Comparison of ENCODE assay signal across 8 cellular contexts in the genomic region with DNA sequence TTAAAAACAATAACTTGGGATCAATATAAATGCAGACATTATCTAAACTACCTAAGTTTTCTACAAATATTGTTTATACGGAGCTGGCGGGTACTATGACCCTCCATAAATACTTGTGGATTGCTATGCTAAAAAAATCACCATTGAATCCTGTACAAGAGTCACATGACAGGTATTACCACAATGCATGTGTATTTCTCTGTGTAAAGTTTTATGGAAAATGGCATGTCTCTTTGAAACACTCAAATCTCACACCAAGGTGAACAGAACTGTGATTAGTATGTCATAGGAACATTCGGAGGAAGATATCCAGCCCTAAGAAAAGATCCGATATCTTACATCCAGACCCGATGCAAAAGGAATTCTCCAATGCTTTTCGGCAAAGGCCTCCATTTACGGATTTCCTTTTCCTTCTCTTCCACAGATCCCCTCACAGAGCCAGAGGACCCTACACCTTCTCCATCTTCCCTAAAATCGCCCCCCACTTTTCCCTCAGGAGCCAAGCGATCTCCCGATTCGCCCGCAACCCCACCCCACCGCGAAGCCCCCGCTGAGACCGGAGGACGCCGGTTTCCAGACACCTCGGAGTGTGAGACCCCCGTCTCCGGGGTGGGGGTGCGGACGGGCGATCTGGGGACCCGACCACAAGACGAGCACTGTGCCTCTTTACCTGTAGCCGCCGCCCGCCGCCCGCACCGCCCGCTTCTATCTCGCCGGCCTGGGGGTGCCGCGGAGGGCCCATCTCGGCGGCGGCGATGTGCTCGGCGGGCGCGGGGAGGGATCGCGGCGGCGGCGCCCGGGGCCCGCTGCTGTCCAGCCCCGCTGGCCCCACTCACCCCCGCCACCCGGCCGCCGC. TPM values are rescaled to one million over a fixed set of nuclear protein-coding genes. Genes with fewer than 3 reads are reported as not detected.
DNase-seq lines count a peak whose midpoint lies in the region; TF ChIP-seq lines count a peak whose summit lies in the region.

No MANE protein-coding gene starts in this region.

- peaks cover 37% of the 10 kb centered on the region for H3K36me3 ChIP-seq in KOPT-K1 (ENCODE audit: insufficient read depth, low read length)
- peaks cover 0 to 6% of the 10 kb centered on the region in 2 donors for H3K36me3 ChIP-seq in vagina

- H3K4me1 ChIP-seq in vagina, result peaks cover 21% of the 10 kb centered on the region

- intact Hi-C loops in vagina (cut with DNase I), result loop anchor here (5.0 kb wide), 1 partner anchor 66 kb away; the partner anchor contains the start of gene UGGT1

- no peaks in the 10 kb centered on the region for H3K9me3 Mint-ChIP-seq in activated naive CD4-positive, alpha-beta T cell treated with anti-CD3 and anti-CD28 coated beads, Interleukin-2, amount 50 U/mL, for 24 hours
- H3K9me3 Mint-ChIP-seq in mesothelial cell of epicardium, result peaks cover 2% of the 10 kb centered on the region

- H3K27ac Mint-ChIP-seq in activated naive CD4-positive, alpha-beta T cell treated with anti-CD3 and anti-CD28 coated beads, Interleukin-2, amount 50 U/mL, for 24 hours, result peak overlapping the region; percentile 92
- H3K27ac Mint-ChIP-seq in mesothelial cell of epicardium, result peak overlapping the region; percentile 92

- H3K4me3 ChIP-seq in vagina, result peak overlapping the region; percentile 59 to 98

- no peak for DNase-seq in activated naive CD4-positive, alpha-beta T cell (lab: John Stamatoyannopoulos, UW)
- peak; percentile 0 for DNase-seq in central memory CD4-positive, alpha-beta T cell
- DNase-seq in mesothelial cell of epicardium (ENCODE audit: low spot score in 2 of 2, unreplicated experiment in 2 of 2) (no peak), vagina (ENCODE audit: extremely low spot score in 2 of 2) (peak in 1 of 2 donors; percentile 89), GF-D8 (lab: John Stamatoyannopoulos, UW) (no peak), cerebellar nuclear complex (lab: John Stamatoyannopoulos, UW) (no peak)

- H3K9me3 ChIP-seq in KOPT-K1 (ENCODE audit: insufficient read depth, low read length, poor library complexity, severe bottlenecking) (peaks cover 3% of the 10 kb centered on the region), vagina (no peaks in the 10 kb centered on the region)

- H3K27me3 ChIP-seq in vagina, result no peaks in the 10 kb centered on the region

- no peak for TF ChIP-seq POLR2A in vagina (IDR thresholded peaks at IDR 0.05)

- peak overlapping the region; percentile 98 for H3K4me3 Mint-ChIP-seq in activated naive CD4-positive, alpha-beta T cell treated with anti-CD3 and anti-CD28 coated beads, Interleukin-2, amount 50 U/mL, for 24 hours
- peak overlapping the region; percentile 91 for H3K4me3 Mint-ChIP-seq in mesothelial cell of epicardium

- H3K27me3 Mint-ChIP-seq in activated naive CD4-positive, alpha-beta T cell treated with anti-CD3 and anti-CD28 coated beads, Interleukin-2, amount 50 U/mL, for 24 hours, result no peaks in the 10 kb centered on the region
- no peaks in the 10 kb centered on the region for H3K27me3 Mint-ChIP-seq in mesothelial cell of epicardium (ENCODE audit: low read depth)

- peaks cover 36% of the 10 kb centered on the region for H3K4me1 Mint-ChIP-seq in activated naive CD4-positive, alpha-beta T cell treated with anti-CD3 and anti-CD28 coated beads, Interleukin-2, amount 50 U/mL, for 24 hours
- H3K4me1 Mint-ChIP-seq in mesothelial cell of epicardium, result peaks cover 15% of the 10 kb centered on the region

- TF ChIP-seq CTCF in mesothelial cell of epicardium (IDR thresholded peaks at IDR 0.05; ENCODE audit: unreplicated experiment) (no peak), vagina (IDR thresholded peaks at IDR 0.05) (no peak)

- H3K36me3 Mint-ChIP-seq in activated naive CD4-positive, alpha-beta T cell treated with anti-CD3 and anti-CD28 coated beads, Interleukin-2, amount 50 U/mL, for 24 hours, result peaks cover 1% of the 10 kb centered on the region
- H3K36me3 Mint-ChIP-seq in mesothelial cell of epicardium, result peaks cover 6% of the 10 kb centered on the region

- H3K27ac ChIP-seq in KOPT-K1 (ENCODE audit: low read depth, low read length, poor library complexity, severe bottlenecking) (peak overlapping the region; percentile 47), vagina (peak overlapping the region; percentile 96)

RNA-seq across cellular contexts. Expression of gene SAP130, which starts 1.2 kb away (rescaled TPM):
- total RNA-seq in mesothelial cell of epicardium (35.9 to 38.5 TPM (median 37.5 TPM) in 3 replicates), vagina (14.2 TPM)
